Comparison of ENCODE assay signal across 8 cellular contexts in genomic region chr12:69739287-69740191, GRCh38.
DNase-seq lines count a peak whose midpoint lies in the region; ATAC-seq lines count a peak whose summit lies in the region.

No MANE protein-coding gene starts in this region.

- ATAC-seq in HG03064 (IDR thresholded peaks at IDR 0.05; ENCODE audit: low read depth, unreplicated experiment): peak; percentile 40

- DNase-seq in NCI-H2081 (lab: John Stamatoyannopoulos, UW) (peak; percentile 70 to 74), NCI-H2081 treated with DMSO at 0.1 percent for 48 hours (lab: John Stamatoyannopoulos, UW) (no peak), NCI-H2196 (lab: John Stamatoyannopoulos, UW; ENCODE audit: unreplicated experiment) (peak; percentile 62), cerebellar cortex (ENCODE audit: low spot score) (peak; percentile 65), kidney glomerular epithelial cell (lab: John Stamatoyannopoulos, UW) (peak; percentile 69)
- peak; percentile 16 for DNase-seq in activated CD4-positive, CD25-positive, alpha-beta regulatory T cell treated with anti-CD3 and anti-CD28 coated beads, Interleukin-2, amount 50 U/mL, for 16 hours (ENCODE audit: low read depth, low spot score)
- DNase-seq in stimulated activated CD4-positive, alpha-beta T cell treated with anti-CD3 and anti-CD28 coated beads, Interleukin-1b, Interleukin-23, amount 100 ng/mL, for 24 hours (ENCODE audit: low read depth in 4 of 4, low spot score in 1 of 4): peak; percentile 10 to 38 (median 26)
